8 cellular contexts compared by ENCODE assay signal in genomic region chr6:129672345-129672691, GRCh38. TPM values are rescaled to one million over a fixed set of nuclear protein-coding genes. Genes with fewer than 3 reads are reported as not detected.
DNase-seq lines count a peak whose midpoint lies in the region; ATAC-seq lines count a peak whose summit lies in the region.

No MANE protein-coding gene starts in this region.

- peak overlapping the region; percentile 66 for H3K4me3 Mint-ChIP-seq in activated T-helper 1 cell treated with anti-CD3 and anti-CD28 coated beads, Interleukin-12 subunit alpha, Interleukin-12 subunit beta, Interleukin-2, Interleukin-4 antibody, amounts not matched to agents 30 ng/mL and 10 ng/mL and 1 ng/mL, durations not matched to agents 14 hours and 24 hours and 36 hours

- intact Hi-C loops in activated T-helper 1 cell treated with anti-CD3 and anti-CD28 coated beads, Interleukin-12 subunit alpha, Interleukin-12 subunit beta, Interleukin-2, Interleukin-4 antibody, amounts not matched to agents 30 ng/mL and 10 ng/mL and 1 ng/mL, durations not matched to agents 14 hours and 24 hours and 36 hours (cut with micrococcal nuclease) = loop anchor here (1.0 to 10.0 kb wide), 13 partner anchors 12 to 1790 kb away; partner anchors contain the start of gene ARHGAP18

- no peaks in the 10 kb centered on the region for H3K9me3 ChIP-seq in mesodermal cell (ENCODE audit: control insufficient read depth, low read length)

- H3K36me3 ChIP-seq in mesodermal cell (ENCODE audit: control insufficient read depth, insufficient read depth, low read length) = no peaks in the 10 kb centered on the region

- H3K27me3 Mint-ChIP-seq in activated T-helper 1 cell treated with anti-CD3 and anti-CD28 coated beads, Interleukin-12 subunit alpha, Interleukin-12 subunit beta, Interleukin-2, Interleukin-4 antibody, amounts not matched to agents 30 ng/mL and 10 ng/mL and 1 ng/mL, durations not matched to agents 14 hours and 24 hours and 36 hours (ENCODE audit: insufficient read depth) = no peaks in the 10 kb centered on the region

- H3K27ac ChIP-seq in mesodermal cell (ENCODE audit: low read depth, low read length, severe bottlenecking) = peak overlapping the region; percentile 99

- H3K4me1 Mint-ChIP-seq in activated T-helper 1 cell treated with anti-CD3 and anti-CD28 coated beads, Interleukin-12 subunit alpha, Interleukin-12 subunit beta, Interleukin-2, Interleukin-4 antibody, amounts not matched to agents 30 ng/mL and 10 ng/mL and 1 ng/mL, durations not matched to agents 14 hours and 24 hours and 36 hours (ENCODE audit: low read depth) = peaks cover 49% of the 10 kb centered on the region

- no peak for DNase-seq in activated T-helper 1 cell treated with anti-CD3 and anti-CD28 coated beads, Interleukin-12 subunit alpha, Interleukin-12 subunit beta, Interleukin-2, Interleukin-4 antibody, amounts not matched to agents 30 ng/mL and 10 ng/mL and 1 ng/mL, durations not matched to agents 14 hours and 24 hours and 36 hours (ENCODE audit: low spot score)
- DNase-seq in NCI-H146 (lab: John Stamatoyannopoulos, UW) (no peak), NCI-H1105 treated with DMSO at 0.1 percent for 48 hours (lab: John Stamatoyannopoulos, UW) (no peak)
- no peak for DNase-seq in activated effector memory CD4-positive, alpha-beta T cell treated with Interleukin-2 at 50 U/mL for 16 hours
- DNase-seq in activated CD4-positive, alpha-beta T cell treated with anti-CD3 and anti-CD28 coated beads, Interleukin-2, amount 50 U/mL, for 1 hour = no peak

- H3K27ac Mint-ChIP-seq in activated T-helper 1 cell treated with anti-CD3 and anti-CD28 coated beads, Interleukin-12 subunit alpha, Interleukin-12 subunit beta, Interleukin-2, Interleukin-4 antibody, amounts not matched to agents 30 ng/mL and 10 ng/mL and 1 ng/mL, durations not matched to agents 14 hours and 24 hours and 36 hours = peak overlapping the region; percentile 95

- H3K4me3 ChIP-seq in mesodermal cell (ENCODE audit: extremely low read depth, insufficient read depth, low read length, poor library complexity, severe bottlenecking) = no peak overlapping the region

- WGBS in mesodermal cell (ENCODE audit: insufficient coverage in 2 of 2), 2 experiments = 89 to 100% methylated on average over 1 of the region's 2 CpGs

- no peaks in the 10 kb centered on the region for H3K9me3 Mint-ChIP-seq in activated T-helper 1 cell treated with anti-CD3 and anti-CD28 coated beads, Interleukin-12 subunit alpha, Interleukin-12 subunit beta, Interleukin-2, Interleukin-4 antibody, amounts not matched to agents 30 ng/mL and 10 ng/mL and 1 ng/mL, durations not matched to agents 14 hours and 24 hours and 36 hours

- ATAC-seq in GM18511 (IDR thresholded peaks at IDR 0.05; ENCODE audit: unreplicated experiment) (peak; percentile 35), HG02884 (IDR thresholded peaks at IDR 0.05; ENCODE audit: unreplicated experiment) (peak; percentile 22)

- peaks cover 28% of the 10 kb centered on the region for H3K4me1 ChIP-seq in mesodermal cell (ENCODE audit: control insufficient read depth, insufficient read depth, low read length, poor library complexity, severe bottlenecking)

- H3K36me3 Mint-ChIP-seq in activated T-helper 1 cell treated with anti-CD3 and anti-CD28 coated beads, Interleukin-12 subunit alpha, Interleukin-12 subunit beta, Interleukin-2, Interleukin-4 antibody, amounts not matched to agents 30 ng/mL and 10 ng/mL and 1 ng/mL, durations not matched to agents 14 hours and 24 hours and 36 hours (ENCODE audit: low read depth) = no peaks in the 10 kb centered on the region

RNA-seq across cellular contexts. Expression of gene ARHGAP18, which starts 37.7 kb away (rescaled TPM):
- total RNA-seq in activated T-helper 1 cell treated with anti-CD3 and anti-CD28 coated beads, Interleukin-12 subunit alpha, Interleukin-12 subunit beta, Interleukin-2, Interleukin-4 antibody, amounts not matched to agents 30 ng/mL and 10 ng/mL and 1 ng/mL, durations not matched to agents 14 hours and 24 hours and 36 hours = 3.8 and 5.0 TPM in 2 replicates
- 8.4 TPM for polyA plus RNA-seq in mesodermal cell (2013, experiment 1 of 2)
- 9.2 TPM for polyA plus RNA-seq in mesodermal cell (2013, experiment 2 of 2)
